22 cellular contexts compared by ENCODE assay signal in the genomic region with DNA sequence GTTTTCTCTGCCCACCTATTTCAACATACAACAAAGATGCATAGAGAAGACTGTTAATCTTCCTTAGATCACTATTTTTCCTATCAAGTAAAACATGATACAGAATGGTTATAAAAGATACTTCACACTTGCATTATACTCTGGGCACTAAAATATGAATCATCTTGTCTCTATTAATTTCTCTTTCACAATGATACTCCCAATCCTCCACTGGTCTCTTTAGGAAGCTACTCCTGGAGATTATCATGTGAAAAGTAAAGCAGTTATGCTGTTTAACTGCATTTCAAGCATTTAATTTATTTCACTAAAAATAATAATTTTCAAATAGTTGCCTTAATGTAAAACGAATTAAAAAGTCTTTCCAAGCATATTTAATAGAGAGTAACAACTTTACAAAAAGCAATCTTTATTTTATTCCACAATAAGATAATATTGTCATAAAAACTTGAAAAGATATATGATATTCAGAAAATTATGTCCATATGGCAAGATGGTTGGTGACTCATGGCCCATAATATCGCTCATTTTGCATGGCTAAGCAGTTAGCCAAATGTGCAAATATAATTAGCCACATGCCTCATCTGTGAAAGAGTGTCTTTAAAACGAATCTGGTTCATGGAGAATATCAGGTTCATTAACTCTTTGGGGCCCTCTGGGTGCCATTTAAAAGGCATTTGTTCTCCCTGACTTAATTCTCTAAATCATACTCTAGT.
DNase-seq lines count a peak whose midpoint lies in the region; ATAC-seq and TF ChIP-seq lines count a peak whose summit lies in the region.
"Had no signal": no experiment of that assay in that cellular context is flagged by ENCODE, and none has a peak within 500 bp of the region (broad histone marks: within the 10 kb centered on the region; RNA-seq: fewer than 3 reads in every experiment).

No MANE protein-coding gene starts in this region.

- ATAC-seq in activated naive CD4-positive, alpha-beta T cell treated with anti-CD3 and anti-CD28 coated beads, Interleukin-2, amount 50 U/mL, for 72 hours = no peak
- no peak for ATAC-seq in GM18498 (IDR thresholded peaks at IDR 0.05; ENCODE audit: unreplicated experiment)
- ATAC-seq: activated CD8-positive, alpha-beta memory T cell treated with anti-CD3 and anti-CD28 coated beads, Interleukin-2, amount 10 ng/mL, durations not matched to agents 7 days and 5 days; esophagus mucosa; GM23338; T-cell had no signal

- peaks cover 0 to 6% of the 10 kb centered on the region in 2 donors for H3K36me3 Mint-ChIP-seq in activated naive CD4-positive, alpha-beta T cell treated with anti-CD3 and anti-CD28 coated beads, Interleukin-2, amount 50 U/mL, for 72 hours
- H3K36me3 Mint-ChIP-seq: activated CD8-positive, alpha-beta memory T cell treated with anti-CD3 and anti-CD28 coated beads, Interleukin-2, amount 10 ng/mL, durations not matched to agents 7 days and 5 days; CD8-positive, alpha-beta memory T cell; T-cell had no signal

- DNase-seq in HFF-Myc (ENCODE audit: extremely low read depth, low read depth) = peak; percentile 20
- peak; percentile 80 for DNase-seq in NCI-H2081 treated with DMSO at 0.1 percent for 48 hours (lab: John Stamatoyannopoulos, UW)
- peak; percentile 16 for DNase-seq in SK-N-DZ (ENCODE audit: low spot score)
- peak; percentile 12 to 55 for DNase-seq in foreskin fibroblast
- no peak for DNase-seq in activated naive CD4-positive, alpha-beta T cell treated with anti-CD3 and anti-CD28 coated beads, Interleukin-2, amount 50 U/mL, for 72 hours (ENCODE audit: low spot score in 2 of 2)
- no peak for DNase-seq in HCEC 1CT
- DNase-seq: activated CD8-positive, alpha-beta memory T cell treated with anti-CD3 and anti-CD28 coated beads, Interleukin-2, amount 10 ng/mL, durations not matched to agents 7 days and 5 days; activated naive CD4-positive, alpha-beta T cell treated with anti-CD3 and anti-CD28 coated beads, Interleukin-2, amount 50 U/mL, for 16 hours; CD8-positive, alpha-beta memory T cell; DMS79 treated with DMSO at 0.1 percent for 48 hours; effector CD8-positive, alpha-beta T cell; kidney; NCI-H1436; NCI-H2227 treated with DMSO at 0.1 percent for 48 hours; stimulated activated CD8-positive, alpha-beta memory T cell treated with anti-CD3 and anti-CD28 coated beads, Interleukin-4, amount 100 ng/mL, for 48 hours; T-cell; transverse colon had no signal

- TF ChIP-seq CTCF in HFF-Myc (IDR thresholded peaks at IDR 0.05; ENCODE audit: low read depth, low read length, missing control alignments) (no peak), foreskin fibroblast (IDR thresholded peaks at IDR 0.05; ENCODE audit: low read depth, low read length) (no peak)

- H3K4me3 ChIP-seq in HFF-Myc (replicated peaks; ENCODE audit: low read depth, low read length) (no peak overlapping the region), foreskin fibroblast (ENCODE audit: low read depth in 1 of 2, low read length in 2 of 2) (no peak overlapping the region)
- H3K4me3 ChIP-seq: GM23338, lung, prostate gland, transverse colon had no signal

- H3K27ac Mint-ChIP-seq in activated naive CD4-positive, alpha-beta T cell treated with anti-CD3 and anti-CD28 coated beads, Interleukin-2, amount 50 U/mL, for 72 hours = no peak overlapping the region
- H3K27ac Mint-ChIP-seq: activated CD8-positive, alpha-beta memory T cell treated with anti-CD3 and anti-CD28 coated beads, Interleukin-2, amount 10 ng/mL, durations not matched to agents 7 days and 5 days; CD8-positive, alpha-beta memory T cell; GM23338; T-cell had no signal

- peaks cover 0 to 3% of the 10 kb centered on the region in 2 donors for H3K9me3 Mint-ChIP-seq in activated naive CD4-positive, alpha-beta T cell treated with anti-CD3 and anti-CD28 coated beads, Interleukin-2, amount 50 U/mL, for 72 hours

Comparison
In these comparisons a context has a peak if more than half of its experiments do, and no peak if none do; other contexts are left out.
1. DNase-seq: peak in HFF-Myc (single experiment), NCI-H2081 treated with DMSO at 0.1 percent for 48 hours (single experiment), SK-N-DZ (single experiment) and foreskin fibroblast (2 of 2); none in activated naive CD4-positive, alpha-beta T cell treated with anti-CD3 and anti-CD28 coated beads, Interleukin-2, amount 50 U/mL, for 72 hours (0 of 2) and HCEC 1CT (single experiment).